27 cellular contexts compared by ENCODE assay signal in the genomic region with DNA sequence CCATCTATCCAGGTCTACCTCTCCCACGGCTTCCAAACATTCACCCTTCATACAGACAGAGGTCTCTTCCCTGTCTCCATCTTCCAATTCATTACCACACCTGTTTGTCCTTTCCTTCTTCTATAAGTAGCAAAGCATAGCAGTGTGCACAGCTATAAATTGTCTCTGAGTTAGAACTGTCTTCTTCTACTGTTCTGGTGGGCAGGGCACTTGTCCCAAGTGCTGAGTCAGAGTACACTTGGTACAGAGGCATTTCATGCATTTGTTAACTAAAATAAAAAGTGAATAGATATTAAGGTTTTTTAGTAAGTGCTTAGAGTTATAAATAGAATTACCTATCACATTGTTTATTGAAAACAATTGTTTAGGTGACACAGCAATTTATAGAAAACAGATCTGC.
A peak's percentile ranks its signal among the peaks of the same experiment; 100 is the strongest.
DNase-seq lines count a peak whose midpoint lies in the region; ATAC-seq and TF ChIP-seq lines count a peak whose summit lies in the region.
"Had no signal": no experiment of that assay in that cellular context is flagged by ENCODE, and none has a peak within 500 bp of the region (broad histone marks: within the 10 kb centered on the region; RNA-seq: fewer than 3 reads in every experiment).

No MANE protein-coding gene starts in this region.

- 42% methylated on average over 1 of the region's 1 CpG for whole genome bisulfite sequencing in mesenchymal stem cell

- H3K4me1 ChIP-seq in mesenchymal stem cell (ENCODE audit: control insufficient read depth, insufficient read depth, low read depth, low read length) (no peaks in the 10 kb centered on the region), vagina (no peaks in the 10 kb centered on the region)
- H3K4me1 ChIP-seq: adrenal gland, upper lobe of right lung had no signal

- H4K91ac ChIP-seq in mesenchymal stem cell (ENCODE audit: low read length): no peak overlapping the region

- no peak overlapping the region for H2BK15ac ChIP-seq in mesenchymal stem cell (ENCODE audit: low read depth, poor library complexity, severe bottlenecking)

- no peaks in the 10 kb centered on the region for H3K79me1 ChIP-seq in mesenchymal stem cell (replicated peaks; ENCODE audit: low read length, poor library complexity, severe bottlenecking)

- no peak overlapping the region for H2BK120ac ChIP-seq in mesenchymal stem cell (ENCODE audit: low read depth, low read length)

- H3K36me3 Mint-ChIP-seq in activated T-cell treated with anti-CD3 and anti-CD28 coated beads, Interleukin-2, amount 50 U/mL, for 4 hours (ENCODE audit: insufficient read depth): no peaks in the 10 kb centered on the region
- H3K36me3 Mint-ChIP-seq: naive B cell, T-cell had no signal

- H3K27me3 Mint-ChIP-seq in activated T-cell treated with anti-CD3 and anti-CD28 coated beads, Interleukin-2, amount 50 U/mL, for 4 hours (ENCODE audit: low read depth): peaks cover 3% of the 10 kb centered on the region
- H3K27me3 Mint-ChIP-seq: dendritic cell treated with granulocyte-macrophage colony-stimulating factor and Interleukin-4, amounts not matched to agents 40 ng/mL and 50 ng/mL, for 4 days had no signal

- no peak for ATAC-seq in activated T-cell treated with anti-CD3 and anti-CD28 coated beads, Interleukin-2, amount 50 U/mL, for 4 hours
- ATAC-seq: heart right ventricle, T-cell, upper lobe of right lung had no signal

- H3K23ac ChIP-seq in mesenchymal stem cell (ENCODE audit: low read length in 2 of 2): no peak overlapping the region

- no peak overlapping the region for H3K4me2 ChIP-seq in mesenchymal stem cell (ENCODE audit: low read length, poor library complexity, severe bottlenecking)
- H3K4me2 ChIP-seq: PC-9 had no signal

- no peak overlapping the region for H3K14ac ChIP-seq in mesenchymal stem cell (ENCODE audit: low read length in 2 of 2)

- no peak overlapping the region for H2BK12ac ChIP-seq in mesenchymal stem cell (ENCODE audit: low read length in 2 of 2)

- H3K27ac ChIP-seq in mesenchymal stem cell (ENCODE audit: low read length, poor library complexity, severe bottlenecking) (no peak overlapping the region), vagina (no peak overlapping the region)
- H3K27ac ChIP-seq: adrenal gland, C4-2B, heart right ventricle, HL-60, PC-9, upper lobe of right lung had no signal

- H3K27me3 ChIP-seq in mesenchymal stem cell (ENCODE audit: control insufficient read depth in 1 of 2, insufficient read depth in 1 of 2, low read length in 2 of 2) (no peaks in the 10 kb centered on the region), vagina (no peaks in the 10 kb centered on the region)
- H3K27me3 ChIP-seq: adrenal gland, heart right ventricle, upper lobe of right lung had no signal

- H2AK5ac ChIP-seq in mesenchymal stem cell (ENCODE audit: low read length, severe bottlenecking): no peak overlapping the region

- no peak overlapping the region for H4K8ac ChIP-seq in mesenchymal stem cell (ENCODE audit: low read length)

- H2BK5ac ChIP-seq in mesenchymal stem cell (ENCODE audit: low read depth, low read length, poor library complexity, severe bottlenecking): no peak overlapping the region

- H3K4me3 Mint-ChIP-seq in activated T-cell treated with anti-CD3 and anti-CD28 coated beads, Interleukin-2, amount 50 U/mL, for 4 hours: no peak overlapping the region
- H3K4me3 Mint-ChIP-seq: dendritic cell treated with granulocyte-macrophage colony-stimulating factor and Interleukin-4, amounts not matched to agents 40 ng/mL and 50 ng/mL, for 4 days; H9; naive B cell; T-cell had no signal

- no peaks in the 10 kb centered on the region for H3K4me1 Mint-ChIP-seq in activated T-cell treated with anti-CD3 and anti-CD28 coated beads, Interleukin-2, amount 50 U/mL, for 4 hours (ENCODE audit: low read depth)
- H3K4me1 Mint-ChIP-seq: naive B cell, T-cell had no signal

- H3K4me3 ChIP-seq in AG10803 (ENCODE audit: low read length) (no peak overlapping the region), mesenchymal stem cell (ENCODE audit: insufficient read depth in 1 of 2, low read depth in 1 of 2, low read length in 2 of 2) (no peak overlapping the region), vagina (no peak overlapping the region)
- H3K4me3 ChIP-seq: adrenal gland, heart right ventricle, PC-9, upper lobe of right lung had no signal

- H3K9ac ChIP-seq in mesenchymal stem cell (ENCODE audit: low read length): no peak overlapping the region

- in situ Hi-C loops in G401 (cut with HindIII; ENCODE audit: low sequenced_read_pairs): no loop called here

- H3K36me3 ChIP-seq in mesenchymal stem cell (ENCODE audit: control insufficient read depth in 1 of 2, insufficient read depth in 2 of 2, low read depth in 1 of 2, low read length in 2 of 2): no peaks in the 10 kb centered on the region
- H3K36me3 ChIP-seq in vagina: no peaks in the 10 kb centered on the region
- H3K36me3 ChIP-seq: adrenal gland, heart right ventricle, upper lobe of right lung had no signal

- TF ChIP-seq POLR2A in vagina (IDR thresholded peaks at IDR 0.05): no peak

- DNase-seq in AG10803 (ENCODE audit: low read depth): peak; percentile 48
- peak; percentile 70 for DNase-seq in LHCN-M2 (ENCODE audit: low read depth)
- peak; percentile 50 for DNase-seq in astrocyte of the hippocampus (ENCODE audit: low read depth, low spot score)
- DNase-seq in mesenchymal stem cell: peak; percentile 41
- DNase-seq in G401 (ENCODE audit: low spot score): no peak
- no peak for DNase-seq in vagina (ENCODE audit: extremely low spot score in 2 of 2)
- no peak for DNase-seq in activated T-cell treated with anti-CD3 and anti-CD28 coated beads, Interleukin-2, amount 50 U/mL, for 4 hours
- DNase-seq in head of caudate nucleus: no peak
- DNase-seq: activated CD4-positive, CD25-positive, alpha-beta regulatory T cell treated with anti-CD3 and anti-CD28 coated beads, Interleukin-2, amount 50 U/mL, for 72 hours; activated gamma-delta T cell treated with Interleukin-2 at 50 U/mL for 16 hours; adrenal gland; Calu3; H9; heart right ventricle; naive B cell; NCI-H1105 treated with DMSO at 0.1 percent for 48 hours; NCI-H2081; PC-9; SHP77 treated with DMSO at 0.1 percent for 48 hours; small intestine; stimulated activated CD4-positive, alpha-beta T cell treated with anti-CD3 and anti-CD28 coated beads, Interleukin-2, amount 100 ng/mL, for 24 hours; substantia nigra; T-cell; upper lobe of right lung had no signal

- H2AFZ ChIP-seq in mesenchymal stem cell (ENCODE audit: low read depth, low read length): no peak overlapping the region
- H2AFZ ChIP-seq: PC-9 had no signal

- no peaks in the 10 kb centered on the region for H3K9me3 Mint-ChIP-seq in activated T-cell treated with anti-CD3 and anti-CD28 coated beads, Interleukin-2, amount 50 U/mL, for 4 hours
- H3K9me3 Mint-ChIP-seq: dendritic cell treated with granulocyte-macrophage colony-stimulating factor and Interleukin-4, amounts not matched to agents 40 ng/mL and 50 ng/mL, for 4 days; H9; T-cell had no signal

- intact Hi-C loops in vagina (cut with DNase I) (no loop called here), head of caudate nucleus (cut with DNase I) (no loop called here)

- H3K9me3 ChIP-seq in mesenchymal stem cell (ENCODE audit: control insufficient read depth, low read length): no peaks in the 10 kb centered on the region
- no peaks in the 10 kb centered on the region for H3K9me3 ChIP-seq in vagina
- H3K9me3 ChIP-seq: adrenal gland, heart right ventricle, upper lobe of right lung had no signal

- H3K4ac ChIP-seq in mesenchymal stem cell (ENCODE audit: low read depth in 1 of 2, low read length in 2 of 2): no peak overlapping the region

- no peak overlapping the region for H3K18ac ChIP-seq in mesenchymal stem cell (ENCODE audit: low read depth in 1 of 2, low read length in 2 of 2)

- no peak for TF ChIP-seq CTCF in AG10803 (conservative IDR thresholded peaks at IDR 0.05; ENCODE audit: low read length)
- TF ChIP-seq CTCF in vagina (IDR thresholded peaks at IDR 0.05): no peak

Comparison
In these comparisons a context has a peak if more than half of its experiments do, and no peak if none do; other contexts are left out.
1. DNase-seq: peak in AG10803 (single experiment), LHCN-M2 (single experiment), astrocyte of the hippocampus (single experiment) and mesenchymal stem cell (single experiment); none in G401 (single experiment), vagina (0 of 2), activated T-cell treated with anti-CD3 and anti-CD28 coated beads, Interleukin-2, amount 50 U/mL, for 4 hours (single experiment) and head of caudate nucleus (0 of 42).